ENCODE assay signal across 8 cellular contexts in genomic region chr17:79087428-79088143, GRCh38. TPM values are rescaled to one million over a fixed set of nuclear protein-coding genes. Genes with fewer than 3 reads are reported as not detected.
DNase-seq lines count a peak whose midpoint lies in the region; ATAC-seq and TF ChIP-seq lines count a peak whose summit lies in the region.

No MANE protein-coding gene starts in this region.

- H4K91ac ChIP-seq in mesenchymal stem cell (ENCODE audit: low read length), result no peak overlapping the region

- DNase-seq in BE2C, result peak; percentile 82
- DNase-seq in HAP-1 (ENCODE audit: low spot score in 2 of 2), result peak; percentile 34 to 84
- DNase-seq in NCI-H510A treated with DMSO at 0.1 percent for 48 hours (lab: John Stamatoyannopoulos, UW), result peak; percentile 76
- DNase-seq in activated CD4-positive, alpha-beta memory T cell treated with anti-CD3 and anti-CD28 coated beads, Interleukin-2, amount 10 ng/mL, durations not matched to agents 7 days and 5 days, result peak; percentile 74
- DNase-seq in effector CD8-positive, alpha-beta T cell (lab: John Stamatoyannopoulos, UW), result peak; percentile 64
- peak; percentile 52 for DNase-seq in mesenchymal stem cell
- DNase-seq in stimulated activated CD8-positive, alpha-beta memory T cell treated with anti-CD3 and anti-CD28 coated beads, Interleukin-15, amount 100 ng/mL, for 48 hours (ENCODE audit: low read depth in 2 of 2), result peak; percentile 34 to 47

- H3K18ac ChIP-seq in mesenchymal stem cell (ENCODE audit: low read depth in 1 of 2, low read length in 2 of 2), result no peak overlapping the region

- no peak overlapping the region for H3K9ac ChIP-seq in mesenchymal stem cell (ENCODE audit: low read length)

- H3K27ac ChIP-seq in mesenchymal stem cell (ENCODE audit: low read length, poor library complexity, severe bottlenecking), result no peak overlapping the region

- TF ChIP-seq CTCF in BE2C (IDR thresholded peaks at IDR 0.05; ENCODE audit: low read depth, low read length), result peak; percentile 93

- no peaks in the 10 kb centered on the region for H3K79me1 ChIP-seq in mesenchymal stem cell (replicated peaks; ENCODE audit: low read length, poor library complexity, severe bottlenecking)

- H3K36me3 Mint-ChIP-seq in activated CD4-positive, alpha-beta memory T cell treated with anti-CD3 and anti-CD28 coated beads, Interleukin-2, amount 10 ng/mL, durations not matched to agents 7 days and 5 days (ENCODE audit: low read depth), result no peaks in the 10 kb centered on the region

- in situ Hi-C loops in HAP-1 (cut with MboI; ENCODE audit: low sequenced_read_pairs), result loop anchor here (10.0 kb wide), 1 partner anchor 307 kb away; no protein-coding TSS in a partner anchor

- CTCF ChIA-PET in activated CD4-positive, alpha-beta memory T cell treated with anti-CD3 and anti-CD28 coated beads, Interleukin-2, amount 10 ng/mL, durations not matched to agents 7 days and 5 days (lab: Charles Lee), result interaction anchor here (0.8 to 3.3 kb wide), 13 partner anchors 10 to 310 kb away, joined by 3 to 17 read pairs (median 4); no protein-coding TSS in a partner anchor

- no peak overlapping the region for H2BK15ac ChIP-seq in mesenchymal stem cell (ENCODE audit: low read depth, poor library complexity, severe bottlenecking)

- H3K4me2 ChIP-seq in mesenchymal stem cell (ENCODE audit: low read length, poor library complexity, severe bottlenecking), result no peak overlapping the region

- H3K14ac ChIP-seq in mesenchymal stem cell (ENCODE audit: low read length in 2 of 2), result no peak overlapping the region

- no peak for ATAC-seq in HG03196 (IDR thresholded peaks at IDR 0.05; ENCODE audit: unreplicated experiment)

- H2BK12ac ChIP-seq in mesenchymal stem cell (ENCODE audit: low read length in 2 of 2), result no peak overlapping the region

- no peak overlapping the region for H3K23ac ChIP-seq in mesenchymal stem cell (ENCODE audit: low read length in 2 of 2)

- no peak overlapping the region for H2BK5ac ChIP-seq in mesenchymal stem cell (ENCODE audit: low read depth, low read length, poor library complexity, severe bottlenecking)

- no peak overlapping the region for H2BK120ac ChIP-seq in mesenchymal stem cell (ENCODE audit: low read depth, low read length)

- no peak overlapping the region for H3K4ac ChIP-seq in mesenchymal stem cell (ENCODE audit: low read depth in 1 of 2, low read length in 2 of 2)

- H3K27me3 ChIP-seq in BE2C, result peaks cover 14% of the 10 kb centered on the region
- H3K27me3 ChIP-seq in HAP-1 (ENCODE audit: low read depth), result no peaks in the 10 kb centered on the region
- H3K27me3 ChIP-seq in mesenchymal stem cell (ENCODE audit: control insufficient read depth in 1 of 2, insufficient read depth in 1 of 2, low read length in 2 of 2), result peaks cover 0 to 14% of the 10 kb centered on the region in 2 experiments

- peaks cover 4% of the 10 kb centered on the region for H3K4me1 Mint-ChIP-seq in activated CD4-positive, alpha-beta memory T cell treated with anti-CD3 and anti-CD28 coated beads, Interleukin-2, amount 10 ng/mL, durations not matched to agents 7 days and 5 days

- no peaks in the 10 kb centered on the region for H3K27me3 Mint-ChIP-seq in activated CD4-positive, alpha-beta memory T cell treated with anti-CD3 and anti-CD28 coated beads, Interleukin-2, amount 10 ng/mL, durations not matched to agents 7 days and 5 days

- H2AK5ac ChIP-seq in mesenchymal stem cell (ENCODE audit: low read length, severe bottlenecking), result no peak overlapping the region

- WGBS in mesenchymal stem cell, result 56% methylated on average over 11 of the region's 12 CpGs

- no peak overlapping the region for H4K8ac ChIP-seq in mesenchymal stem cell (ENCODE audit: low read length)

- H3K4me1 ChIP-seq in BE2C, result peaks cover 3% of the 10 kb centered on the region
- H3K4me1 ChIP-seq in HAP-1, result no peaks in the 10 kb centered on the region
- H3K4me1 ChIP-seq in mesenchymal stem cell (ENCODE audit: control insufficient read depth, insufficient read depth, low read depth, low read length), result no peaks in the 10 kb centered on the region

- H3K36me3 ChIP-seq in BE2C (no peaks in the 10 kb centered on the region; the same call in 1 of the 2 replicates), HAP-1 (replicated peaks) (peaks cover 22% of the 10 kb centered on the region), mesenchymal stem cell (ENCODE audit: control insufficient read depth in 1 of 2, insufficient read depth in 2 of 2, low read depth in 1 of 2, low read length in 2 of 2) (peaks cover 13 to 60% of the 10 kb centered on the region in 2 experiments)

- H3K4me3 ChIP-seq in BE2C (ENCODE audit: low read depth, low read length), result no peak overlapping the region
- no peak overlapping the region for H3K4me3 ChIP-seq in HAP-1
- no peak overlapping the region for H3K4me3 ChIP-seq in mesenchymal stem cell (ENCODE audit: insufficient read depth in 1 of 2, low read depth in 1 of 2, low read length in 2 of 2)

- no peaks in the 10 kb centered on the region for H3K9me3 Mint-ChIP-seq in activated CD4-positive, alpha-beta memory T cell treated with anti-CD3 and anti-CD28 coated beads, Interleukin-2, amount 10 ng/mL, durations not matched to agents 7 days and 5 days

- H3K4me3 Mint-ChIP-seq in activated CD4-positive, alpha-beta memory T cell treated with anti-CD3 and anti-CD28 coated beads, Interleukin-2, amount 10 ng/mL, durations not matched to agents 7 days and 5 days, result no peak overlapping the region

- H2AFZ ChIP-seq in mesenchymal stem cell (ENCODE audit: low read depth, low read length), result no peak overlapping the region

- H3K9me3 ChIP-seq in BE2C (no peaks in the 10 kb centered on the region), HAP-1 (no peaks in the 10 kb centered on the region), mesenchymal stem cell (ENCODE audit: control insufficient read depth, low read length) (no peaks in the 10 kb centered on the region)

- POLR2A ChIA-PET in activated CD4-positive, alpha-beta memory T cell treated with anti-CD3 and anti-CD28 coated beads, Interleukin-2, amount 10 ng/mL, durations not matched to agents 7 days and 5 days (lab: Charles Lee), result no interaction called here

- no peak overlapping the region for H3K27ac Mint-ChIP-seq in activated CD4-positive, alpha-beta memory T cell treated with anti-CD3 and anti-CD28 coated beads, Interleukin-2, amount 10 ng/mL, durations not matched to agents 7 days and 5 days

RNA-seq across cellular contexts. Expression of gene ENGASE, which starts 13.0 kb away (rescaled TPM):
- polyA plus RNA-seq in BE2C (2012; ENCODE audit: insufficient read depth, insufficient read length, low read depth), result 68.4 TPM
- total RNA-seq in activated CD4-positive, alpha-beta memory T cell treated with anti-CD3 and anti-CD28 coated beads, Interleukin-2, amount 10 ng/mL, durations not matched to agents 7 days and 5 days, result 10 to 100 TPM; 28.5 to 28.9 TPM
- polyA plus RNA-seq in mesenchymal stem cell (2013, experiment 1 of 2), result 6.9 TPM
- 5.8 TPM for polyA plus RNA-seq in mesenchymal stem cell (2013, experiment 2 of 2)
